20 cellular contexts compared by ENCODE assay signal in genomic region chr19:57706346-57706745, GRCh38. TPM values are rescaled to one million over a fixed set of nuclear protein-coding genes. Genes with fewer than 3 reads are reported as not detected.
DNase-seq lines count a peak whose midpoint lies in the region; ATAC-seq and TF ChIP-seq lines count a peak whose summit lies in the region.
"Had no signal": no experiment of that assay in that cellular context is flagged by ENCODE, and none has a peak within 500 bp of the region (broad histone marks: within the 10 kb centered on the region; RNA-seq: fewer than 3 reads in every experiment).

No MANE protein-coding gene starts in this region.

- peaks cover 79% of the 10 kb centered on the region for H3K36me3 Mint-ChIP-seq in activated naive CD8-positive, alpha-beta T cell treated with anti-CD3 and anti-CD28 coated beads for 36 hours
- H3K36me3 Mint-ChIP-seq in activated naive CD8-positive, alpha-beta T cell treated with anti-CD3 and anti-CD28 coated beads, Interleukin-2, amount 50 U/mL, for 24 hours (ENCODE audit: low read depth): peaks cover 80% of the 10 kb centered on the region
- H3K36me3 Mint-ChIP-seq in neural crest cell (ENCODE audit: low read depth) (peaks cover 73% of the 10 kb centered on the region), type B pancreatic cell (peaks cover 71% of the 10 kb centered on the region)
- H3K36me3 Mint-ChIP-seq in CD4-positive, alpha-beta memory T cell: peaks cover 70 to 75% of the 10 kb centered on the region in 2 donors

- DNase-seq in activated naive CD8-positive, alpha-beta T cell treated with anti-CD3 and anti-CD28 coated beads for 36 hours: no peak
- no peak for DNase-seq in activated naive CD8-positive, alpha-beta T cell treated with anti-CD3 and anti-CD28 coated beads, Interleukin-2, amount 50 U/mL, for 24 hours
- no peak for DNase-seq in hepatocyte (ENCODE audit: low spot score)
- no peak for DNase-seq in neural crest cell (ENCODE audit: low read depth, low spot score)
- no peak for DNase-seq in type B pancreatic cell (ENCODE audit: extremely low spot score, unreplicated experiment)
- no peak for DNase-seq in CD4-positive, alpha-beta memory T cell
- DNase-seq in substantia nigra (lab: John Stamatoyannopoulos, UW): no peak
- no peak for DNase-seq in activated CD4-positive, alpha-beta T cell treated with anti-CD3 and anti-CD28 coated beads for 4 hours
- DNase-seq: Calu3, DMS79, Karpas-422, NCI-H1105 treated with DMSO at 0.1 percent for 48 hours, NCI-H187, NCI-H446 treated with DMSO at 0.1 percent for 48 hours, NCI-H774, Right ventricle myocardium superior had no signal

- H3K9me3 ChIP-seq in hepatocyte (ENCODE audit: low read depth): no peaks in the 10 kb centered on the region
- H3K9me3 ChIP-seq in CD4-positive, alpha-beta memory T cell (ENCODE audit: control insufficient read depth in 1 of 2, low read length in 2 of 2): peaks cover 11 to 54% of the 10 kb centered on the region in 2 donors

- H3K27me3 Mint-ChIP-seq in activated naive CD8-positive, alpha-beta T cell treated with anti-CD3 and anti-CD28 coated beads for 36 hours: no peaks in the 10 kb centered on the region
- H3K27me3 Mint-ChIP-seq in activated naive CD8-positive, alpha-beta T cell treated with anti-CD3 and anti-CD28 coated beads, Interleukin-2, amount 50 U/mL, for 24 hours: peaks cover 6% of the 10 kb centered on the region
- H3K27me3 Mint-ChIP-seq in neural crest cell (ENCODE audit: low read depth): peaks cover 3% of the 10 kb centered on the region
- H3K27me3 Mint-ChIP-seq in type B pancreatic cell: peaks cover 3% of the 10 kb centered on the region
- H3K27me3 Mint-ChIP-seq in CD4-positive, alpha-beta memory T cell: peaks cover 0 to 1% of the 10 kb centered on the region in 2 donors

- H3K27ac ChIP-seq in hepatocyte: no peak overlapping the region
- no peak overlapping the region for H3K27ac ChIP-seq in CD4-positive, alpha-beta memory T cell (ENCODE audit: low read depth, low read length)
- no peak overlapping the region for H3K27ac ChIP-seq in substantia nigra (ENCODE audit: low read depth, low read length, poor library complexity, severe bottlenecking)

- POLR2A ChIA-PET in CD4-positive, alpha-beta memory T cell (lab: Charles Lee; ENCODE audit: partially characterized antibody): no interaction called here

- no peaks in the 10 kb centered on the region for H3K27me3 ChIP-seq in hepatocyte
- no peaks in the 10 kb centered on the region for H3K27me3 ChIP-seq in CD4-positive, alpha-beta memory T cell (ENCODE audit: insufficient read depth, low read length)

- peak overlapping the region; percentile 24 for H3K4me3 Mint-ChIP-seq in activated naive CD8-positive, alpha-beta T cell treated with anti-CD3 and anti-CD28 coated beads for 36 hours
- H3K4me3 Mint-ChIP-seq in activated naive CD8-positive, alpha-beta T cell treated with anti-CD3 and anti-CD28 coated beads, Interleukin-2, amount 50 U/mL, for 24 hours: no peak overlapping the region
- H3K4me3 Mint-ChIP-seq in neural crest cell: peak overlapping the region; percentile 98
- peak overlapping the region; percentile 61 for H3K4me3 Mint-ChIP-seq in type B pancreatic cell
- H3K4me3 Mint-ChIP-seq in CD4-positive, alpha-beta memory T cell: peak overlapping the region in 4 of 8 donors; percentile 10 to 37 (median 25)

- H3K36me3 ChIP-seq in hepatocyte (replicated peaks; ENCODE audit: insufficient read depth, low read depth): peaks cover 3% of the 10 kb centered on the region
- peaks cover 11% of the 10 kb centered on the region for H3K36me3 ChIP-seq in CD4-positive, alpha-beta memory T cell (ENCODE audit: insufficient read depth, low read length)

- peak overlapping the region; percentile 98 for H3K4me2 ChIP-seq in hepatocyte

- no peak overlapping the region for H3K4me3 ChIP-seq in hepatocyte
- no peak overlapping the region for H3K4me3 ChIP-seq in CD4-positive, alpha-beta memory T cell (ENCODE audit: low read length in 2 of 2)

- H3K79me2 ChIP-seq in hepatocyte: peaks cover 66% of the 10 kb centered on the region

- H3K9me2 ChIP-seq in hepatocyte (replicated peaks; ENCODE audit: insufficient read depth): no peaks in the 10 kb centered on the region

- no peak overlapping the region for H2AFZ ChIP-seq in hepatocyte

- peaks cover 13% of the 10 kb centered on the region for H3K4me1 ChIP-seq in hepatocyte (ENCODE audit: insufficient read depth)
- H3K4me1 ChIP-seq in CD4-positive, alpha-beta memory T cell (ENCODE audit: insufficient read depth, low read length): peaks cover 5% of the 10 kb centered on the region

- TF ChIP-seq CTCF in hepatocyte (IDR thresholded peaks at IDR 0.05; ENCODE audit: poor library complexity) (no peak), neural crest cell (conservative IDR thresholded peaks at IDR 0.05) (no peak), type B pancreatic cell (conservative IDR thresholded peaks at IDR 0.05) (no peak)

- peaks cover 34% of the 10 kb centered on the region for H3K4me1 Mint-ChIP-seq in activated naive CD8-positive, alpha-beta T cell treated with anti-CD3 and anti-CD28 coated beads for 36 hours
- peaks cover 26% of the 10 kb centered on the region for H3K4me1 Mint-ChIP-seq in activated naive CD8-positive, alpha-beta T cell treated with anti-CD3 and anti-CD28 coated beads, Interleukin-2, amount 50 U/mL, for 24 hours
- peaks cover 35% of the 10 kb centered on the region for H3K4me1 Mint-ChIP-seq in neural crest cell
- H3K4me1 Mint-ChIP-seq in type B pancreatic cell (ENCODE audit: unreplicated experiment): peaks cover 17% of the 10 kb centered on the region
- H3K4me1 Mint-ChIP-seq in CD4-positive, alpha-beta memory T cell: peaks cover 5 to 23% (median 9%) of the 10 kb centered on the region in 4 donors

- CTCF ChIA-PET in CD4-positive, alpha-beta memory T cell (lab: Charles Lee; ENCODE audit: partially characterized antibody): no interaction called here

- H4K20me1 ChIP-seq in hepatocyte (ENCODE audit: insufficient read depth, poor library complexity, severe bottlenecking): no peaks in the 10 kb centered on the region

- intact Hi-C loops in CD4-positive, alpha-beta memory T cell (cut with micrococcal nuclease): no loop called here

- H3K9me3 Mint-ChIP-seq in activated naive CD8-positive, alpha-beta T cell treated with anti-CD3 and anti-CD28 coated beads for 36 hours: peaks cover 55% of the 10 kb centered on the region
- peaks cover 58% of the 10 kb centered on the region for H3K9me3 Mint-ChIP-seq in activated naive CD8-positive, alpha-beta T cell treated with anti-CD3 and anti-CD28 coated beads, Interleukin-2, amount 50 U/mL, for 24 hours
- H3K9me3 Mint-ChIP-seq in neural crest cell (peaks cover 41% of the 10 kb centered on the region), type B pancreatic cell (peaks cover 48% of the 10 kb centered on the region)
- H3K9me3 Mint-ChIP-seq in CD4-positive, alpha-beta memory T cell: peaks cover 10 to 99% (median 84%) of the 10 kb centered on the region in 8 donors

- ATAC-seq in activated naive CD8-positive, alpha-beta T cell treated with anti-CD3 and anti-CD28 coated beads, Interleukin-2, amount 50 U/mL, for 24 hours: no peak
- ATAC-seq: Panc1 had no signal

- WGBS in hepatocyte (ENCODE audit: low lambda C conversion rate, missing lambda C conversion rate): 100% methylated on average over 1 of the region's 1 CpG

- peak overlapping the region; percentile 9 for H3K27ac Mint-ChIP-seq in activated naive CD8-positive, alpha-beta T cell treated with anti-CD3 and anti-CD28 coated beads for 36 hours
- no peak overlapping the region for H3K27ac Mint-ChIP-seq in activated naive CD8-positive, alpha-beta T cell treated with anti-CD3 and anti-CD28 coated beads, Interleukin-2, amount 50 U/mL, for 24 hours
- H3K27ac Mint-ChIP-seq in neural crest cell (ENCODE audit: unreplicated experiment) (no peak overlapping the region), type B pancreatic cell (peak overlapping the region; percentile 50)
- H3K27ac Mint-ChIP-seq in CD4-positive, alpha-beta memory T cell: no peak overlapping the region

RNA-seq across cellular contexts. Expression of gene ZNF154, which starts 2.7 kb away (rescaled TPM):
- 1 to 10 TPM; 6.3 to 6.7 TPM for total RNA-seq in activated naive CD8-positive, alpha-beta T cell treated with anti-CD3 and anti-CD28 coated beads for 36 hours
- total RNA-seq in hepatocyte (10.7 and 11.1 TPM in 2 replicates), neural crest cell (25.6 and 26.2 TPM in 2 replicates), type B pancreatic cell (ENCODE audit: low replicate concordance) (13.2 and 15.4 TPM in 2 replicates)
- polyA plus RNA-seq in hepatocyte: 3.5 and 5.6 TPM in 2 replicates
- total RNA-seq in CD4-positive, alpha-beta memory T cell: 1 to 10 TPM; 6.7 to 7.2 TPM
- polyA plus RNA-seq in CD4-positive, alpha-beta memory T cell: 1 to 10 TPM in 1 of 2 donors, not detected in 1; 2.4 TPM
- total RNA-seq: A172, Calu3, G401 had no signal

RNA-seq across cellular contexts. Expression of gene ZNF671, which starts 21.1 kb away (rescaled TPM):
- 10 to 100 TPM in 1 of 2 experiments, 1 to 10 TPM in 1; 8.9 to 10.9 TPM for total RNA-seq in activated naive CD8-positive, alpha-beta T cell treated with anti-CD3 and anti-CD28 coated beads for 36 hours
- total RNA-seq in hepatocyte (6.7 and 6.8 TPM in 2 replicates), neural crest cell (11.9 and 13.5 TPM in 2 replicates), type B pancreatic cell (ENCODE audit: low replicate concordance) (5.9 and 7.8 TPM in 2 replicates)
- 3.9 and 6.7 TPM in 2 replicates for polyA plus RNA-seq in hepatocyte
- 10 to 100 TPM; 32.3 to 33.0 TPM for total RNA-seq in CD4-positive, alpha-beta memory T cell
- 10 to 100 TPM; 18.1 to 24.0 TPM for polyA plus RNA-seq in CD4-positive, alpha-beta memory T cell
- total RNA-seq: A172, G401 had no signal

RNA-seq across cellular contexts. Expression of gene ZNF551, which starts 24.6 kb away (rescaled TPM):
- total RNA-seq in activated naive CD8-positive, alpha-beta T cell treated with anti-CD3 and anti-CD28 coated beads for 36 hours: 10 to 100 TPM; 18.2 to 21.4 TPM
- total RNA-seq in hepatocyte (11.6 and 13.2 TPM in 2 replicates), neural crest cell (19.1 and 20.5 TPM in 2 replicates), type B pancreatic cell (ENCODE audit: low replicate concordance) (14.4 and 16.1 TPM in 2 replicates)
- 2.0 and 2.2 TPM in 2 replicates for polyA plus RNA-seq in hepatocyte
- total RNA-seq in CD4-positive, alpha-beta memory T cell: 10 to 100 TPM; 17.7 to 17.9 TPM
- 1 to 10 TPM; 6.8 to 9.5 TPM for polyA plus RNA-seq in CD4-positive, alpha-beta memory T cell

RNA-seq across cellular contexts. Expression of gene ZSCAN4, which starts 37.6 kb away (rescaled TPM):
- total RNA-seq in activated naive CD8-positive, alpha-beta T cell treated with anti-CD3 and anti-CD28 coated beads for 36 hours: under 1 TPM in 1 of 2 experiments, not detected in 1; 0.14 TPM
- 0.12 TPM in 1 of 2 replicates, not detected in the other for total RNA-seq in hepatocyte
- not detected in 2 replicates for polyA plus RNA-seq in hepatocyte
- not detected in 2 replicates for total RNA-seq in neural crest cell
- total RNA-seq in type B pancreatic cell (ENCODE audit: low replicate concordance): not detected in 2 replicates
- total RNA-seq in CD4-positive, alpha-beta memory T cell: not detected
- not detected for polyA plus RNA-seq in CD4-positive, alpha-beta memory T cell
- total RNA-seq: A172, Calu3, H1, Right ventricle myocardium superior had no signal
- polyA plus RNA-seq: H1 had no signal

RNA-seq across cellular contexts. Expression of gene ZNF776, which starts 40.3 kb away (rescaled TPM):
- total RNA-seq in activated naive CD8-positive, alpha-beta T cell treated with anti-CD3 and anti-CD28 coated beads for 36 hours: 10 to 100 TPM; 12.5 to 15.5 TPM
- 10.3 and 11.4 TPM in 2 replicates for total RNA-seq in hepatocyte
- polyA plus RNA-seq in hepatocyte: 8.2 and 10.6 TPM in 2 replicates
- total RNA-seq in neural crest cell: 25.6 and 25.9 TPM in 2 replicates
- total RNA-seq in type B pancreatic cell (ENCODE audit: low replicate concordance): 23.9 and 29.6 TPM in 2 replicates
- total RNA-seq in CD4-positive, alpha-beta memory T cell: 10 to 100 TPM; 38.9 to 40.9 TPM
- polyA plus RNA-seq in CD4-positive, alpha-beta memory T cell: 1 to 10 TPM; 3.3 to 5.7 TPM

Comparison
In these comparisons a context has a peak if more than half of its experiments do, and no peak if none do; other contexts are left out.
1. H3K27ac Mint-ChIP-seq: peak in activated naive CD8-positive, alpha-beta T cell treated with anti-CD3 and anti-CD28 coated beads for 36 hours (single experiment) and type B pancreatic cell (single experiment); none in activated naive CD8-positive, alpha-beta T cell treated with anti-CD3 and anti-CD28 coated beads, Interleukin-2, amount 50 U/mL, for 24 hours (single experiment), neural crest cell (single experiment) and CD4-positive, alpha-beta memory T cell (0 of 7).